ENCODE assay signal across 8 cellular contexts in genomic region chr17:35448214-35448898, GRCh38. TPM values are rescaled to one million over a fixed set of nuclear protein-coding genes. Genes with fewer than 3 reads are reported as not detected.
A peak's percentile ranks its signal among the peaks of the same experiment; 100 is the strongest.
DNase-seq lines count a peak whose midpoint lies in the region; ATAC-seq and FAIRE-seq lines count a peak whose summit lies in the region.

Gene SLFN13 (minus strand): TSS chr17:35448766. CDS start chr17:35445680, 3,086 bp downstream.

- peak within 1 kb of the TSS; percentile 73 to 96 (median 88) for H3K4me3 Mint-ChIP-seq in CD8-positive, alpha-beta memory T cell
- H3K4me3 Mint-ChIP-seq in activated naive CD8-positive, alpha-beta T cell treated with anti-CD3 and anti-CD28 coated beads, Interleukin-2, amount 10 ng/mL, durations not matched to agents 7 days and 5 days: peak within 1 kb of the TSS; percentile 78

- CTCF ChIA-PET in CD8-positive, alpha-beta memory T cell (lab: Charles Lee): interaction anchor here (1.1 to 1.9 kb wide), 7 partner anchors 12 to 136 kb away, joined by 3 to 8 read pairs (median 4); partner anchors contain the start of gene SLFN12L

- H3K4me2 ChIP-seq in skeletal muscle satellite cell (ENCODE audit: low read length): peak within 1 kb of the TSS; percentile 88

- no peaks in the 10 kb centered on the region for H3K9me3 ChIP-seq in CD8-positive, alpha-beta memory T cell (ENCODE audit: low read length)
- no peaks in the 10 kb centered on the region for H3K9me3 ChIP-seq in skeletal muscle satellite cell (replicated peaks; ENCODE audit: low read length)

- peak within 1 kb of the TSS; percentile 74 to 96 (median 90) for H3K27ac Mint-ChIP-seq in CD8-positive, alpha-beta memory T cell
- peak within 1 kb of the TSS; percentile 72 for H3K27ac Mint-ChIP-seq in activated naive CD8-positive, alpha-beta T cell treated with anti-CD3 and anti-CD28 coated beads, Interleukin-2, amount 10 ng/mL, durations not matched to agents 7 days and 5 days

- peak; percentile 67 for ATAC-seq in GM21360 (IDR thresholded peaks at IDR 0.05; ENCODE audit: unreplicated experiment)
- peak; percentile 96 for ATAC-seq in activated naive CD8-positive, alpha-beta T cell treated with anti-CD3 and anti-CD28 coated beads, Interleukin-2, amount 10 ng/mL, durations not matched to agents 7 days and 5 days (ENCODE audit: low read depth)

- H3K27me3 ChIP-seq in CD8-positive, alpha-beta memory T cell (ENCODE audit: insufficient read depth, low read length, poor library complexity, severe bottlenecking): no peaks in the 10 kb centered on the region
- peaks cover 75% of the 10 kb centered on the region for H3K27me3 ChIP-seq in skeletal muscle satellite cell (ENCODE audit: control insufficient read depth, insufficient read depth, low read length)

- no peaks in the 10 kb centered on the region for H3K9me3 Mint-ChIP-seq in CD8-positive, alpha-beta memory T cell
- H3K9me3 Mint-ChIP-seq in activated naive CD8-positive, alpha-beta T cell treated with anti-CD3 and anti-CD28 coated beads, Interleukin-2, amount 10 ng/mL, durations not matched to agents 7 days and 5 days: no peaks in the 10 kb centered on the region

- FAIRE-seq in HTR-8/SVneo (lab: Jason Lieb, UNC): peak; percentile 54

- H3K9ac ChIP-seq in skeletal muscle satellite cell (ENCODE audit: low read depth, low read length): peak within 1 kb of the TSS; percentile 25

- peaks cover 14 to 28% (median 25%) of the 10 kb centered on the region in 3 donors for H3K4me1 Mint-ChIP-seq in CD8-positive, alpha-beta memory T cell
- peaks cover 13% of the 10 kb centered on the region for H3K4me1 Mint-ChIP-seq in activated naive CD8-positive, alpha-beta T cell treated with anti-CD3 and anti-CD28 coated beads, Interleukin-2, amount 10 ng/mL, durations not matched to agents 7 days and 5 days

- H3K27me3 Mint-ChIP-seq in CD8-positive, alpha-beta memory T cell: no peaks in the 10 kb centered on the region
- H3K27me3 Mint-ChIP-seq in activated naive CD8-positive, alpha-beta T cell treated with anti-CD3 and anti-CD28 coated beads, Interleukin-2, amount 10 ng/mL, durations not matched to agents 7 days and 5 days: no peaks in the 10 kb centered on the region

- H3K4me1 ChIP-seq in CD8-positive, alpha-beta memory T cell (ENCODE audit: insufficient read depth, low read length): peaks cover 13% of the 10 kb centered on the region
- H3K4me1 ChIP-seq in skeletal muscle satellite cell (ENCODE audit: control insufficient read depth, insufficient read depth, low read length): peaks cover 11% of the 10 kb centered on the region

- POLR2A ChIA-PET in CD8-positive, alpha-beta memory T cell (lab: Charles Lee): interaction anchor here (0.6 to 1.5 kb wide), 8 partner anchors 10 to 368 kb away, joined by 3 to 9 read pairs (median 3); partner anchors contain the start of gene SLFN11
- POLR2A ChIA-PET in activated naive CD8-positive, alpha-beta T cell treated with anti-CD3 and anti-CD28 coated beads, Interleukin-2, amount 10 ng/mL, durations not matched to agents 7 days and 5 days (lab: Charles Lee): interaction anchor here (0.5 to 1.8 kb wide), 10 partner anchors 9 to 278 kb away, joined by 3 to 5 read pairs (median 3); no protein-coding TSS in a partner anchor

- peak within 1 kb of the TSS; percentile 41 for H3K27ac ChIP-seq in CD8-positive, alpha-beta memory T cell (ENCODE audit: low read depth, low read length)

- peaks cover 13 to 16% (median 16%) of the 10 kb centered on the region in 3 donors for H3K36me3 Mint-ChIP-seq in CD8-positive, alpha-beta memory T cell
- H3K36me3 Mint-ChIP-seq in activated naive CD8-positive, alpha-beta T cell treated with anti-CD3 and anti-CD28 coated beads, Interleukin-2, amount 10 ng/mL, durations not matched to agents 7 days and 5 days: peaks cover 53% of the 10 kb centered on the region

- peak; percentile 69 to 89 (median 80) for DNase-seq in CD8-positive, alpha-beta memory T cell
- DNase-seq in HTR-8/SVneo (ENCODE audit: insufficient read length, low spot score) (peak; percentile 64), T follicular helper cell (ENCODE audit: low read depth) (peak; percentile 62), iPS DF 19.7 (ENCODE audit: low read depth, low spot score) (peak; percentile 87), cerebellum (ENCODE audit: low spot score) (no peak)
- peak; percentile 84 for DNase-seq in activated naive CD8-positive, alpha-beta T cell treated with anti-CD3 and anti-CD28 coated beads, Interleukin-2, amount 10 ng/mL, durations not matched to agents 7 days and 5 days

- H3K36me3 ChIP-seq in CD8-positive, alpha-beta memory T cell (ENCODE audit: insufficient read depth, low read length): no peaks in the 10 kb centered on the region
- no peaks in the 10 kb centered on the region for H3K36me3 ChIP-seq in skeletal muscle satellite cell (ENCODE audit: insufficient read depth, low read length)

- peak within 1 kb of the TSS; percentile 61 for H3K4me3 ChIP-seq in CD8-positive, alpha-beta memory T cell (ENCODE audit: low read length)
- peak within 1 kb of the TSS; percentile 71 for H3K4me3 ChIP-seq in skeletal muscle satellite cell (ENCODE audit: low read length)

RNA-seq across cellular contexts. Expression of gene SLFN13, which starts in this region (rescaled TPM):
- 10 to 100 TPM; 23.0 to 24.4 TPM for total RNA-seq in CD8-positive, alpha-beta memory T cell
- 7.0 TPM for polyA plus RNA-seq in CD8-positive, alpha-beta memory T cell
- 10 to 100 TPM; 76.8 to 77.5 TPM for total RNA-seq in activated naive CD8-positive, alpha-beta T cell treated with anti-CD3 and anti-CD28 coated beads, Interleukin-2, amount 10 ng/mL, durations not matched to agents 7 days and 5 days
- total RNA-seq in skeletal muscle satellite cell (2012; rRNA removed): 1.7 and 2.3 TPM in 2 replicates
- total RNA-seq in cerebellum: 4.5 TPM
